In the genomic region with DNA sequence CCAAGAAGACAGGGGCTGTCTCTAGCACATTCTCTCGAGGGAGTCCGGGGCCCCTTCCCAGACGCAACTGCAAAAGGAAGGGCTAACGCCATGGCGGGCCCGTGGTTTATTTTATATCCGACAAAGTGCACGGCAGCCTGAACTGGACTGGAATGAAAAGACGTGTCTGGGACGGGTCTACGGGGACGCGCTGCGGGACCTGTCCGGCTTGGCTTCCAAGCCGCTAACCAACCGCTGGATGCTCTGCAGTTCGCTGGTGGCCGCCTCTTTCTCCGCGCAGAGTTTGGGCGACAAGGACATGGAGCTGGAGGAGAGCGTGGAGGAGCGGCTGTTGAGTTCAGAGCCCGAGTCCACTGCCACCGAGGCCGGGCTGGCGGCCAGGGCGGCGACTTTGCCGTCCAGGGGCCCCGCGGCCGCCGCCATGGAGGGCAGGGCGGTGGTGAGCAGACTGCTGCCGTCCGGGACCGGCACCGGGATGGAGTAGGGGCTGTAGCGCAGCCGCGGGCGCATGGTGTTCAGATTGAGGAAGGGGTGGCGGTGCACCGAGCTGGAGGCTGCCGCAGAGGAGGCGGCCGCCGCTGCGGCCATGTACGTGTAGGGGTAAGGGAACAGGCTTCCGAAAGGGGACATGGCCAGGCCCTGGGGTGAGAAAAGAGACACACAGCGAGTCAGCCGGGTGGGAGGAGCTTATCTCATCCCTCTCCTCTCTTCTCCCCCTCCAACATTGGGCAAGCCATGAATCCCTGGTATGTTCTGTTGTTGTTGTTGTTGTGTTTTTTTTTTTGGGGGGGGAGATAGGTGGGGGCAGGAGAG, we compare ENCODE assay signal across 11 cellular contexts. TPM values are rescaled to one million over a fixed set of nuclear protein-coding genes. Genes with fewer than 3 reads are reported as not detected.
DNase-seq lines count a peak whose midpoint lies in the region; ATAC-seq, FAIRE-seq and TF ChIP-seq lines count a peak whose summit lies in the region.
"Had no signal": no experiment of that assay in that cellular context is flagged by ENCODE, and none has a peak within 500 bp of the region (broad histone marks: within the 10 kb centered on the region; RNA-seq: fewer than 3 reads in every experiment).

No MANE protein-coding gene starts in this region.

- H3K27ac ChIP-seq in GM12878 (ENCODE audit: control insufficient read depth, insufficient read depth) (no peak overlapping the region), suprapubic skin (no peak overlapping the region)

- TF ChIP-seq RAD21 in GM12878 (IDR thresholded peaks at IDR 0.05; ENCODE audit: insufficient read depth, low read depth, low read length), result no peak

- H3K4me3 ChIP-seq in HFF-Myc (replicated peaks; ENCODE audit: low read depth, low read length) (peak overlapping the region; percentile 73), GM12878 (no peak overlapping the region), kidney epithelial cell (ENCODE audit: low read depth, low read length) (peak overlapping the region; percentile 8), suprapubic skin (peak overlapping the region; percentile 10)

- POLR2A ChIA-PET in GM12878 (lab: Charles Lee), result no interaction called here

- no peak overlapping the region for H3K9ac ChIP-seq in GM12878 (ENCODE audit: control insufficient read depth, insufficient read depth, low read length)

- H3K9me3 ChIP-seq in GM12878 (replicated peaks; ENCODE audit: control insufficient read depth, insufficient read depth, low read length) (no peaks in the 10 kb centered on the region), suprapubic skin (no peaks in the 10 kb centered on the region)

- SMC1A ChIA-PET in GM12878 (lab: Charles Lee; ENCODE audit: uncharacterized antibody, unreplicated experiment), result no interaction called here

- no peak for TF ChIP-seq POLR2A in GM12878 (IDR thresholded peaks at IDR 0.05; ENCODE audit: low read depth, low read length)
- no peak for TF ChIP-seq POLR2A in suprapubic skin (IDR thresholded peaks at IDR 0.05)

- H3K4me1 ChIP-seq in GM12878 (ENCODE audit: control insufficient read depth, insufficient read depth, low read length) (no peaks in the 10 kb centered on the region), suprapubic skin (peaks cover 38% of the 10 kb centered on the region)

- no peak for TF ChIP-seq CTCF in HFF-Myc (IDR thresholded peaks at IDR 0.05; ENCODE audit: low read depth, low read length, missing control alignments)
- TF ChIP-seq CTCF in GM12878 (IDR thresholded peaks at IDR 0.05 in 2 of 3, conservative IDR thresholded peaks at IDR 0.05 in 1 of 3; ENCODE audit: control insufficient read depth in 2 of 3, extremely low read depth in 1 of 3, insufficient read depth in 1 of 3, low read depth in 3 of 3, low read length in 3 of 3), result no peak
- no peak for TF ChIP-seq CTCF in kidney epithelial cell (IDR thresholded peaks at IDR 0.05; ENCODE audit: insufficient read depth, low read length, poor library complexity, severe bottlenecking)
- TF ChIP-seq CTCF in suprapubic skin (IDR thresholded peaks at IDR 0.05), result no peak
- no peak for TF ChIP-seq CTCF in GM10266 (IDR thresholded peaks at IDR 0.05; ENCODE audit: control insufficient read depth, insufficient read depth, low read depth, missing control alignments)

- intact Hi-C loops in GM12878 (cut with micrococcal nuclease; ENCODE audit: unreplicated experiment), result no loop called here

- 46% methylated on average over 53 of the region's 55 CpGs for WGBS in GM12878 (ENCODE audit: insufficient coverage, insufficient replicate concordance, low lambda C conversion rate, missing lambda C conversion rate)
- WGBS in suprapubic skin, result 66% methylated on average over 55 of the region's 55 CpGs

- H3K79me2 ChIP-seq in GM12878 (ENCODE audit: control insufficient read depth, insufficient read depth, low read length), result no peaks in the 10 kb centered on the region

- RAD21 ChIA-PET in GM12878 (lab: Charles Lee; ENCODE audit: unreplicated experiment), result no interaction called here

- FAIRE-seq in GM12878 (lab: Jason Lieb, UNC), result no peak
- FAIRE-seq: G401.6 had no signal

- peaks cover 4% of the 10 kb centered on the region in 2 experiments for H3K27me3 ChIP-seq in GM12878 (replicated peaks in 1 of 2; ENCODE audit: control insufficient read depth in 2 of 2, insufficient read depth in 2 of 2, low read length in 1 of 2)
- H3K27me3 ChIP-seq in kidney epithelial cell (ENCODE audit: control insufficient read depth, insufficient read depth, low read length), result peaks cover 27% of the 10 kb centered on the region
- H3K27me3 ChIP-seq in suprapubic skin, result peaks cover 13% of the 10 kb centered on the region

- DNase-seq in HFF-Myc (ENCODE audit: extremely low read depth, low read depth), result no peak
- DNase-seq in GM12878 (ENCODE audit: low read depth, low spot score), result no peak
- DNase-seq in kidney epithelial cell (ENCODE audit: low read depth), result no peak
- no peak for DNase-seq in suprapubic skin (ENCODE audit: low spot score in 2 of 2)
- DNase-seq in activated T-cell treated with anti-CD3 and anti-CD28 coated beads for 4 hours, result no peak
- no peak for DNase-seq in GM10266 (ENCODE audit: extremely low spot score)
- DNase-seq: activated T-cell treated with anti-CD3 and anti-CD28 coated beads, Interleukin-2, amount 50 U/mL, for 24 hours; central memory CD4-positive, alpha-beta T cell had no signal

- H4K20me1 ChIP-seq in GM12878 (ENCODE audit: control insufficient read depth, insufficient read depth), result no peaks in the 10 kb centered on the region

- TF ChIP-seq EP300 in GM12878 (IDR thresholded peaks at IDR 0.05; ENCODE audit: borderline replicate concordance in 1 of 2, control insufficient read depth in 1 of 2, low read depth in 2 of 2, low read length in 2 of 2) (no peak), suprapubic skin (IDR thresholded peaks at IDR 0.05) (no peak)

- in situ Hi-C loops in GM12878 (cut with MboI), result no loop called here

- no peak overlapping the region for H3K4me2 ChIP-seq in GM12878 (ENCODE audit: control insufficient read depth, insufficient read depth)

- H3K36me3 ChIP-seq in GM12878 (ENCODE audit: control insufficient read depth in 2 of 2, insufficient read depth in 2 of 2, low read length in 1 of 2) (no peaks in the 10 kb centered on the region), kidney epithelial cell (ENCODE audit: control insufficient read depth, insufficient read depth, low read length) (no peaks in the 10 kb centered on the region), suprapubic skin (peaks cover 28% of the 10 kb centered on the region)

- BruUV-seq in GM12878 (replicated peaks; lab: Mats Ljungman, UMichigan), result no TSS peak

- CTCF ChIA-PET in GM12878 (lab: Yijun Ruan, JAX), result interaction anchor here (1.4 kb wide), 1 partner anchor 691 kb away, joined by 4 read pairs; no protein-coding TSS in a partner anchor

- ATAC-seq in GM12878 (no peak), HG03175 (IDR thresholded peaks at IDR 0.05; ENCODE audit: unreplicated experiment) (no peak), GM18511 (IDR thresholded peaks at IDR 0.05; ENCODE audit: unreplicated experiment) (no peak)

- no peak overlapping the region for H2AFZ ChIP-seq in GM12878 (ENCODE audit: control insufficient read depth, low read depth, low read length)

TF ChIP-seq in GM12878, 131 proteins besides CTCF, POLR2A, EP300 and RAD21:
- TF ChIP-seq SP1 (IDR thresholded peaks at IDR 0.05; ENCODE audit: low read depth, low read length) (no peak), MAX (IDR thresholded peaks at IDR 0.05; ENCODE audit: low read depth, low read length) (no peak), SUZ12 (IDR thresholded peaks at IDR 0.05; ENCODE audit: unreplicated experiment) (peak; percentile 78)

RNA-seq across cellular contexts. Expression of gene TBX3, which starts 12.1 kb away (rescaled TPM):
- total RNA-seq in GM12878 (2013; cell fraction: nucleolus; rRNA removed), result not detected in 2 replicates
- total RNA-seq in GM12878 (2014; rRNA removed), result not detected in 2 replicates
- not detected in 2 replicates for total RNA-seq in GM12878 (2014; rRNA removed; fragmentation: Illumina TruSeq; extraction: Trizol)
- 0.11 and 0.28 TPM in 2 replicates for total RNA-seq in GM12878 (2021)
- not detected for polyA plus RNA-seq in GM12878 (2011; ENCODE audit: low read depth)
- 0.01 and 0.08 TPM in 2 replicates for polyA plus RNA-seq in GM12878 (2011; rRNA removed)
- 0.07 TPM in 1 of 2 replicates, not detected in the other for polyA plus RNA-seq in GM12878 (2011; cell fraction: cytosol; rRNA removed)
- 0.06 and 0.18 TPM in 2 replicates for polyA plus RNA-seq in GM12878 (2011; cell fraction: nucleus; rRNA removed)
- polyA plus RNA-seq in GM12878 (2012), result not detected in 2 replicates
- not detected in 2 replicates for polyA plus RNA-seq in GM12878 (2014; fragmentation: Illumina TruSeq; extraction: Trizol)
- not detected for polyA plus RNA-seq in GM12878 (2014; fragmentation: Nextera tagmentation; extraction: Ambion mirVana)
- polyA plus RNA-seq in GM12878 (2014; rRNA removed), result not detected in 2 replicates
- polyA plus RNA-seq in GM12878 (2016; fragmentation: Nextera tagmentation; extraction: Ambion mirVana), result under 1 TPM in 1 of 2 experiments, not detected in 1; 0.04 TPM
- polyA minus RNA-seq in GM12878 (2011; rRNA and poly(A)+ RNA removed), result not detected in 2 replicates
- polyA minus RNA-seq in GM12878 (2011; cell fraction: cytosol; rRNA and poly(A)+ RNA removed), result 0.27 and 0.42 TPM in 2 replicates
- 0.12 and 0.86 TPM in 2 replicates for polyA minus RNA-seq in GM12878 (2011; cell fraction: nucleus; rRNA and poly(A)+ RNA removed)
- 12.2 and 12.7 TPM in 2 replicates for total RNA-seq in kidney epithelial cell
- total RNA-seq in suprapubic skin, result 10 to 100 TPM; 23.4 to 35.6 (median 28.7) TPM

Comparison
In these comparisons a context has a peak if more than half of its experiments do, and no peak if none do; other contexts are left out.
1. RNA of gene TBX3, which starts 12.1 kb away (total RNA-seq): 23.4 to 35.6 TPM in suprapubic skin and 12.2 to 12.7 TPM in kidney epithelial cell; 0.11 to 0.28 TPM in GM12878; every median in the first group is over 10 times any median in the second.